8 cellular contexts compared by ENCODE assay signal in the genomic region with DNA sequence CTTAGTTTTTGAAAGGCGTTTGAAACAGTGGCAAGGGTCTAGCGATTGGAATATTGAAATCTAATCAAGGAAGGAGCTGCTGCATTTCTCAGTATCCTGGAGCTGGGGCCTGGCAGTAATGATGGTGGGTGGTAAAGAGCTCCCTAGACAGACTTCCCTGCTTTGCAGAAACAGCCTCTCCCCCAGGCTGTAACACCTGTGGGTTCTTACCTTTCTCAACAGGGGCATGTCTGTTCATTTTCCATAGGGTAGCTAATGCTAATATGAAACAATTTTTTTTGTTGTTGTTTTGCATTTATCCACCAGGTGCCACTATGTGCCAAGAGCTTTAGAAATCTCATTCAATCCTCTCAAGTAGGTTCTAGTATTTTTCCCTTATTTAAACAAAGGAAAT.
A peak's percentile ranks its signal among the peaks of the same experiment; 100 is the strongest.
DNase-seq lines count a peak whose midpoint lies in the region; ATAC-seq, FAIRE-seq and TF ChIP-seq lines count a peak whose summit lies in the region.

No MANE protein-coding gene starts in this region.

- no peak for FAIRE-seq in GM12892 (lab: Jason Lieb, UNC)

- TF ChIP-seq POLR2A in GM12892 (IDR thresholded peaks at IDR 0.05; ENCODE audit: low read depth, low read length), result no peak

- peak; percentile 35 for DNase-seq in A172 (ENCODE audit: low spot score)
- peak; percentile 22 for DNase-seq in NCI-H460 (ENCODE audit: extremely low read depth, low read depth)
- peak; percentile 8 for DNase-seq in fibroblast of peridontal ligament (ENCODE audit: extremely low read depth)
- DNase-seq in GM12892 (ENCODE audit: insufficient read length), result no peak
- no peak for DNase-seq in activated effector memory CD4-positive, alpha-beta T cell treated with anti-CD3 and anti-CD28 coated beads, Interleukin-2, amount 50 U/mL, for 16 hours
- DNase-seq in activated gamma-delta T cell treated with Interleukin-2 at 50 U/mL for 16 hours, result no peak

- ATAC-seq in GM18502 (IDR thresholded peaks at IDR 0.05; ENCODE audit: poor library complexity, unreplicated experiment) (peak; percentile 71), HG02852 (IDR thresholded peaks at IDR 0.05; ENCODE audit: unreplicated experiment) (peak; percentile 64)

Comparison
In these comparisons a context has a peak if more than half of its experiments do, and no peak if none do; other contexts are left out.
1. DNase-seq: peak in A172 (single experiment), NCI-H460 (single experiment) and fibroblast of peridontal ligament (single experiment); none in GM12892 (single experiment), activated effector memory CD4-positive, alpha-beta T cell treated with anti-CD3 and anti-CD28 coated beads, Interleukin-2, amount 50 U/mL, for 16 hours (single experiment) and activated gamma-delta T cell treated with Interleukin-2 at 50 U/mL for 16 hours (single experiment).